ENCODE assay signal across 21 cellular contexts in genomic region chr5:96229173-96229572, GRCh38.
"Had no signal": no experiment of that assay in that cellular context is flagged by ENCODE, and none has a peak within 500 bp of the region (broad histone marks: within the 10 kb centered on the region; RNA-seq: fewer than 3 reads in every experiment).

No MANE protein-coding gene starts in this region.

- FAIRE-seq: endothelial cell of umbilical vein had no signal

- H3K4me3 Mint-ChIP-seq: activated CD4-positive, alpha-beta T cell treated with anti-CD3 and anti-CD28 coated beads for 36 hours; activated naive CD8-positive, alpha-beta T cell; neural progenitor cell; WTC11 had no signal

- H3K36me3 Mint-ChIP-seq: activated naive CD8-positive, alpha-beta T cell; neural progenitor cell; WTC11 had no signal

- ATAC-seq: activated CD4-positive, alpha-beta T cell treated with anti-CD3 and anti-CD28 coated beads for 36 hours; left lung; stimulated activated naive CD8-positive, alpha-beta T cell treated with anti-CD3 and anti-CD28 coated beads, Interleukin-15, Interleukin-2, amounts not matched to agents 100 U/mL and 50 U/mL, for 24 hours; WTC11 had no signal

- H3K4me1 Mint-ChIP-seq: WTC11 had no signal

- H3K27ac Mint-ChIP-seq: activated CD4-positive, alpha-beta T cell treated with anti-CD3 and anti-CD28 coated beads for 36 hours; activated naive CD8-positive, alpha-beta T cell; neural progenitor cell; WTC11 had no signal

- DNase-seq: activated CD4-positive, alpha-beta T cell treated with anti-CD3 and anti-CD28 coated beads for 36 hours; activated CD4-positive, alpha-beta T cell treated with anti-CD3 and anti-CD28 coated beads, Interleukin-2, amount 50 U/mL, for 48 hours; activated T-cell treated with anti-CD3 and anti-CD28 coated beads for 4 hours; amniotic stem cell; dermis blood vessel endothelial cell; effector memory CD4-positive, alpha-beta T cell; esophagus squamous epithelium; glutamatergic neuron; hypothalamus; islet precursor cell; left lung; posterior cingulate gyrus; stimulated activated CD4-positive, alpha-beta T cell treated with anti-CD3 and anti-CD28 coated beads, Interleukin-2, amount 100 ng/mL, for 24 hours; stimulated activated naive CD8-positive, alpha-beta T cell treated with anti-CD3 and anti-CD28 coated beads, Interleukin-15, Interleukin-2, amounts not matched to agents 100 U/mL and 50 U/mL, for 24 hours; substantia nigra; SW 1271; uterus had no signal

- H3K9me3 Mint-ChIP-seq: WTC11 had no signal
